31 cellular contexts compared by ENCODE assay signal in genomic region chr3:142218703-142219102, GRCh38. TPM values are rescaled to one million over a fixed set of nuclear protein-coding genes. Genes with fewer than 3 reads are reported as not detected.
A peak's percentile ranks its signal among the peaks of the same experiment; 100 is the strongest.
DNase-seq lines count a peak whose midpoint lies in the region; ATAC-seq, FAIRE-seq and TF ChIP-seq lines count a peak whose summit lies in the region.
"Had no signal": no experiment of that assay in that cellular context is flagged by ENCODE, and none has a peak within 500 bp of the region (broad histone marks: within the 10 kb centered on the region; RNA-seq: fewer than 3 reads in every experiment).

No MANE protein-coding gene starts in this region.

- no peaks in the 10 kb centered on the region for H3K36me3 ChIP-seq in astrocyte (ENCODE audit: insufficient read depth, low read length)
- H3K36me3 ChIP-seq in tibial nerve, result no peaks in the 10 kb centered on the region
- H3K36me3 ChIP-seq: ovary had no signal

- no peaks in the 10 kb centered on the region for H3K27me3 Mint-ChIP-seq in astrocyte (ENCODE audit: low read depth, unreplicated experiment)
- H3K27me3 Mint-ChIP-seq in osteocyte (ENCODE audit: unreplicated experiment), result no peaks in the 10 kb centered on the region
- H3K27me3 Mint-ChIP-seq: activated CD8-positive, alpha-beta memory T cell treated with anti-CD3 and anti-CD28 coated beads, Interleukin-2, amount 10 ng/mL, durations not matched to agents 7 days and 5 days; activated naive CD8-positive, alpha-beta T cell treated with anti-CD3 and anti-CD28 coated beads, Interleukin-2, amount 10 ng/mL, durations not matched to agents 7 days and 5 days; naive thymus-derived CD8-positive, alpha-beta T cell; stimulated activated naive B cell treated with anti-CD40 and anti-IgM and Interleukin-4, amounts not matched to agents 10 μg/mL and 1 μg/mL and 100 μg/mL, for 72 hours had no signal

- H3K4me1 ChIP-seq in astrocyte (ENCODE audit: insufficient read depth, low read length) (no peaks in the 10 kb centered on the region), tibial nerve (peaks cover 0 to 42% (median 3%) of the 10 kb centered on the region in 4 donors)

- FAIRE-seq in H54 (lab: Jason Lieb, UNC) (peak; percentile 27), astrocyte (lab: Jason Lieb, UNC) (no peak)

- 27 to 28% methylated on average over 1 of the region's 1 CpG for WGBS in tibial nerve, 2 donors

- H3K27ac Mint-ChIP-seq in astrocyte (ENCODE audit: unreplicated experiment) (no peak overlapping the region), osteocyte (ENCODE audit: unreplicated experiment) (peak overlapping the region; percentile 87)
- H3K27ac Mint-ChIP-seq: activated CD8-positive, alpha-beta memory T cell treated with anti-CD3 and anti-CD28 coated beads, Interleukin-2, amount 10 ng/mL, durations not matched to agents 7 days and 5 days; activated naive CD8-positive, alpha-beta T cell treated with anti-CD3 and anti-CD28 coated beads, Interleukin-2, amount 10 ng/mL, durations not matched to agents 7 days and 5 days; brain; mesothelial cell of epicardium; stimulated activated naive B cell treated with anti-CD40 and anti-IgM and Interleukin-4, amounts not matched to agents 10 μg/mL and 1 μg/mL and 100 μg/mL, for 72 hours had no signal

- H3K4me3 Mint-ChIP-seq in astrocyte (ENCODE audit: unreplicated experiment) (no peak overlapping the region), osteocyte (ENCODE audit: unreplicated experiment) (peak overlapping the region; percentile 57)
- H3K4me3 Mint-ChIP-seq: activated CD8-positive, alpha-beta memory T cell treated with anti-CD3 and anti-CD28 coated beads, Interleukin-2, amount 10 ng/mL, durations not matched to agents 7 days and 5 days; activated naive CD8-positive, alpha-beta T cell treated with anti-CD3 and anti-CD28 coated beads, Interleukin-2, amount 10 ng/mL, durations not matched to agents 7 days and 5 days; activated T-cell treated with anti-CD3 and anti-CD28 coated beads, Interleukin-2, amount 50 U/mL, for 4 hours; brain; mesothelial cell of epicardium; naive thymus-derived CD8-positive, alpha-beta T cell; stimulated activated naive B cell treated with anti-CD40 and anti-IgM and Interleukin-4, amounts not matched to agents 10 μg/mL and 1 μg/mL and 100 μg/mL, for 72 hours had no signal

- peaks cover 6% of the 10 kb centered on the region for H4K20me1 ChIP-seq in astrocyte (ENCODE audit: insufficient read depth, low read length)
- H4K20me1 ChIP-seq: BLaER1 treated with 17β-estradiol and CSF1 and Interleukin-3, amounts not matched to agents 10 nM and 100 nM had no signal

- ATAC-seq in GM18861 (IDR thresholded peaks at IDR 0.05; ENCODE audit: unreplicated experiment), result no peak
- ATAC-seq in HG03439 (IDR thresholded peaks at IDR 0.05; ENCODE audit: unreplicated experiment), result no peak
- ATAC-seq in GM18502 (IDR thresholded peaks at IDR 0.05; ENCODE audit: poor library complexity, unreplicated experiment), result no peak
- ATAC-seq: activated CD8-positive, alpha-beta memory T cell treated with anti-CD3 and anti-CD28 coated beads, Interleukin-2, amount 10 ng/mL, durations not matched to agents 7 days and 5 days; activated T-cell treated with anti-CD3 and anti-CD28 coated beads, Interleukin-2, amount 50 U/mL, for 4 hours; naive thymus-derived CD8-positive, alpha-beta T cell; stimulated activated naive B cell treated with anti-CD40 and anti-IgM and Interleukin-4, amounts not matched to agents 10 μg/mL and 1 μg/mL and 100 μg/mL, for 72 hours had no signal

- no peak overlapping the region for H3K4me3 ChIP-seq in astrocyte (ENCODE audit: insufficient read depth, low read depth, low read length)
- no peak overlapping the region for H3K4me3 ChIP-seq in fibroblast of the aortic adventitia (ENCODE audit: low read depth, low read length)
- H3K4me3 ChIP-seq in tibial nerve, result no peak overlapping the region
- H3K4me3 ChIP-seq: BLaER1 treated with 17β-estradiol and CSF1 and Interleukin-3, amounts not matched to agents 10 nM and 100 nM; ovary; skin epidermis had no signal

- H2AFZ ChIP-seq in astrocyte (ENCODE audit: low read depth, low read length), result no peak overlapping the region

- H3K4me1 Mint-ChIP-seq in astrocyte (ENCODE audit: low read depth, unreplicated experiment) (peaks cover 9% of the 10 kb centered on the region), osteocyte (ENCODE audit: unreplicated experiment) (peaks cover 88% of the 10 kb centered on the region)

- H3K36me3 Mint-ChIP-seq in astrocyte (ENCODE audit: low read depth, unreplicated experiment), result peaks cover 2% of the 10 kb centered on the region
- H3K36me3 Mint-ChIP-seq in osteocyte (ENCODE audit: unreplicated experiment), result peaks cover 8% of the 10 kb centered on the region
- H3K36me3 Mint-ChIP-seq: mesothelial cell of epicardium had no signal

- peaks cover 26% of the 10 kb centered on the region for H3K79me2 ChIP-seq in astrocyte (ENCODE audit: insufficient read depth, low read length)

- H3K4me2 ChIP-seq in astrocyte (ENCODE audit: low read length), result peak overlapping the region; percentile 21
- H3K4me2 ChIP-seq: BLaER1 treated with 17β-estradiol and CSF1 and Interleukin-3, amounts not matched to agents 10 nM and 100 nM; KMS-11 had no signal

- no peak for TF ChIP-seq EP300 in tibial nerve (IDR thresholded peaks at IDR 0.05)

- TF ChIP-seq CTCF in astrocyte (IDR thresholded peaks at IDR 0.05; ENCODE audit: insufficient read depth, low read depth, low read length) (no peak), fibroblast of the aortic adventitia (IDR thresholded peaks at IDR 0.05; ENCODE audit: insufficient read depth, low read length) (no peak), osteocyte (IDR thresholded peaks at IDR 0.05) (no peak), tibial nerve (IDR thresholded peaks at IDR 0.05) (no peak)

- H3K27me3 ChIP-seq in astrocyte (ENCODE audit: insufficient read depth, low read length) (no peaks in the 10 kb centered on the region), tibial nerve (no peaks in the 10 kb centered on the region)
- H3K27me3 ChIP-seq: BLaER1 treated with 17β-estradiol and CSF1 and Interleukin-3, amounts not matched to agents 10 nM and 100 nM; ovary had no signal

- H3K27ac ChIP-seq in astrocyte (ENCODE audit: low read depth, low read length) (no peak overlapping the region), tibial nerve (no peak overlapping the region)
- H3K27ac ChIP-seq: BLaER1 treated with 17β-estradiol and CSF1 and Interleukin-3, amounts not matched to agents 10 nM and 100 nM; HL-60; KMS-11; ovary; skin epidermis had no signal

- DNase-seq in H54 (ENCODE audit: insufficient read length, low spot score) (no peak), astrocyte (ENCODE audit: low read depth) (peak; percentile 2), fibroblast of the aortic adventitia (ENCODE audit: low read depth) (peak; percentile 34), osteocyte (ENCODE audit: extremely low spot score, unreplicated experiment) (no peak), tibial nerve (ENCODE audit: low spot score in 2 of 2) (no peak)
- DNase-seq: activated CD4-positive, CD25-positive, alpha-beta regulatory T cell; activated CD8-positive, alpha-beta memory T cell treated with anti-CD3 and anti-CD28 coated beads, Interleukin-2, amount 10 ng/mL, durations not matched to agents 7 days and 5 days; activated gamma-delta T cell treated with Interleukin-2 at 50 U/mL for 16 hours; activated naive CD8-positive, alpha-beta T cell treated with anti-CD3 and anti-CD28 coated beads, Interleukin-2, amount 10 ng/mL, durations not matched to agents 7 days and 5 days; activated T-cell treated with anti-CD3 and anti-CD28 coated beads, Interleukin-2, amount 50 U/mL, for 4 hours; cerebellar nuclear complex; DMS153; GOT3; kidney glomerular epithelial cell; naive thymus-derived CD8-positive, alpha-beta T cell; NCI-H1417; NCI-H2029; NCI-H510A treated with DMSO at 0.1 percent for 48 hours; ovary; RPMI8226; stimulated activated naive B cell treated with anti-CD40 and anti-IgM and Interleukin-4, amounts not matched to agents 10 μg/mL and 1 μg/mL and 100 μg/mL, for 72 hours; T-helper 1 cell had no signal

- no peak for TF ChIP-seq POLR2A in H54 (IDR thresholded peaks at IDR 0.05; ENCODE audit: low read depth, low read length)
- TF ChIP-seq POLR2A in tibial nerve (IDR thresholded peaks at IDR 0.05), result no peak

- H3K9me3 ChIP-seq in astrocyte (ENCODE audit: insufficient read depth, low read depth, low read length) (no peaks in the 10 kb centered on the region), tibial nerve (no peaks in the 10 kb centered on the region)
- H3K9me3 ChIP-seq: BLaER1 treated with 17β-estradiol and CSF1 and Interleukin-3, amounts not matched to agents 10 nM and 100 nM; ovary had no signal

- H3K9me3 Mint-ChIP-seq in astrocyte (ENCODE audit: unreplicated experiment) (no peaks in the 10 kb centered on the region), osteocyte (ENCODE audit: unreplicated experiment) (no peaks in the 10 kb centered on the region)
- H3K9me3 Mint-ChIP-seq: activated naive CD8-positive, alpha-beta T cell treated with anti-CD3 and anti-CD28 coated beads, Interleukin-2, amount 10 ng/mL, durations not matched to agents 7 days and 5 days; activated T-cell treated with anti-CD3 and anti-CD28 coated beads, Interleukin-2, amount 50 U/mL, for 4 hours; brain; mesothelial cell of epicardium; naive thymus-derived CD8-positive, alpha-beta T cell; stimulated activated naive B cell treated with anti-CD40 and anti-IgM and Interleukin-4, amounts not matched to agents 10 μg/mL and 1 μg/mL and 100 μg/mL, for 72 hours had no signal

- no peak overlapping the region for H3K9ac ChIP-seq in astrocyte (ENCODE audit: low read length)
- H3K9ac ChIP-seq: BLaER1 treated with 17β-estradiol and CSF1 and Interleukin-3, amounts not matched to agents 10 nM and 100 nM; KMS-11 had no signal

RNA-seq across cellular contexts. Expression of gene GK5, which starts 6.7 kb away (rescaled TPM):
- 15.3 and 17.6 TPM in 2 replicates for total RNA-seq in astrocyte
- 27.3 and 29.2 TPM in 2 replicates for total RNA-seq in fibroblast of the aortic adventitia (ENCODE audit: low replicate concordance)
- total RNA-seq in osteocyte, result 33.3 and 36.8 TPM in 2 replicates
- total RNA-seq in tibial nerve, result 10 to 100 TPM; 27.8 to 42.0 (median 32.1) TPM

Comparison
In these comparisons a context has a peak if more than half of its experiments do, and no peak if none do; other contexts are left out.
1. DNase-seq: peak in astrocyte (single experiment) and fibroblast of the aortic adventitia (single experiment); none in H54 (single experiment), osteocyte (single experiment) and tibial nerve (0 of 2).